In genomic region chr5:164145458-164145857, GRCh38 we compare ENCODE assay signal across 30 cellular contexts.
"Had no signal": no experiment of that assay in that cellular context is flagged by ENCODE, and none has a peak within 500 bp of the region (broad histone marks: within the 10 kb centered on the region; RNA-seq: fewer than 3 reads in every experiment).

No MANE protein-coding gene starts in this region.

- DNase-seq: activated B cell treated with CpG ODN at 0.5 μM for 24 hours; activated CD4-positive, alpha-beta memory T cell treated with anti-CD3 and anti-CD28 coated beads for 36 hours; activated CD4-positive, alpha-beta T cell treated with anti-CD3 and anti-CD28 coated beads for 4 hours; activated CD4-positive, alpha-beta T cell treated with anti-CD3 and anti-CD28 coated beads, Interleukin-2, amount 10 ng/mL, durations not matched to agents 24 days and 14 days; activated CD4-positive, alpha-beta T cell treated with anti-CD3 and anti-CD28 coated beads, Interleukin-2, amount 50 U/mL, for 1 hour; activated CD4-positive, alpha-beta T cell treated with anti-CD3 and anti-CD28 coated beads, Interleukin-2, amount 50 U/mL, for 4 hours; activated CD4-positive, CD25-positive, alpha-beta regulatory T cell treated with anti-CD3 and anti-CD28 coated beads, Interleukin-2, amount 50 U/mL, for 72 hours; activated CD8-positive, alpha-beta memory T cell treated with anti-CD3 and anti-CD28 coated beads, Interleukin-2, amount 50 U/mL, for 4 hours; activated CD8-positive, alpha-beta T cell treated with anti-CD3 and anti-CD28 coated beads for 36 hours; activated effector memory CD4-positive, alpha-beta T cell treated with anti-CD3 and anti-CD28 coated beads, Interleukin-2, amount 50 U/mL, for 16 hours; activated naive CD4-positive, alpha-beta T cell treated with anti-CD3 and anti-CD28 coated beads, Interleukin-2, amount 10 ng/mL, durations not matched to agents 7 days and 5 days; activated naive CD4-positive, alpha-beta T cell treated with Interleukin-2 at 50 U/mL for 16 hours; activated naive CD8-positive, alpha-beta T cell treated with anti-CD3 and anti-CD28 coated beads, Interleukin-2, amount 10 ng/mL, durations not matched to agents 7 days and 5 days; activated naive CD8-positive, alpha-beta T cell treated with anti-CD3 and anti-CD28 coated beads, Interleukin-2, amount 50 U/mL, for 24 hours; activated T-cell treated with anti-CD3 and anti-CD28 coated beads for 4 hours; activated T-cell treated with anti-CD3 and anti-CD28 coated beads, Interleukin-2, amount 50 U/mL, for 1 hour; activated T-cell treated with anti-CD3 and anti-CD28 coated beads, Interleukin-2, amount 50 U/mL, for 4 hours; activated T-cell treated with anti-CD3 and anti-CD28 coated beads, Interleukin-2, amount 50 U/mL, for 72 hours; amygdala; anterior cingulate cortex; caudate nucleus; cerebellar nuclear complex; T-helper 2 cell; T-helper 9 cell had no signal

- H3K4me1 ChIP-seq: ascending aorta had no signal

- H3K4me3 ChIP-seq: ascending aorta, cardiac muscle cell had no signal

- H3K9me3 ChIP-seq: ascending aorta had no signal

- H3K27ac ChIP-seq: ascending aorta, cardiac muscle cell, VCaP had no signal

- FAIRE-seq: bronchial epithelial cell, TTC549 had no signal

- ATAC-seq: activated CD8-positive, alpha-beta T cell treated with anti-CD3 and anti-CD28 coated beads for 36 hours; activated naive CD8-positive, alpha-beta T cell treated with anti-CD3 and anti-CD28 coated beads, Interleukin-2, amount 50 U/mL, for 24 hours; activated T-cell treated with anti-CD3 and anti-CD28 coated beads, Interleukin-2, amount 50 U/mL, for 4 hours; activated T-cell treated with anti-CD3 and anti-CD28 coated beads, Interleukin-2, amount 50 U/mL, for 72 hours; activated T-helper 17 cell treated with anti-CD3 and anti-CD28 coated beads, Interleukin-2, amount 50 U/mL, for 72 hours had no signal

- H3K27me3 ChIP-seq: ascending aorta, cardiac muscle cell had no signal

- H3K36me3 ChIP-seq: ascending aorta, cardiac muscle cell had no signal
